ENCODE assay signal across 20 cellular contexts in the genomic region with DNA sequence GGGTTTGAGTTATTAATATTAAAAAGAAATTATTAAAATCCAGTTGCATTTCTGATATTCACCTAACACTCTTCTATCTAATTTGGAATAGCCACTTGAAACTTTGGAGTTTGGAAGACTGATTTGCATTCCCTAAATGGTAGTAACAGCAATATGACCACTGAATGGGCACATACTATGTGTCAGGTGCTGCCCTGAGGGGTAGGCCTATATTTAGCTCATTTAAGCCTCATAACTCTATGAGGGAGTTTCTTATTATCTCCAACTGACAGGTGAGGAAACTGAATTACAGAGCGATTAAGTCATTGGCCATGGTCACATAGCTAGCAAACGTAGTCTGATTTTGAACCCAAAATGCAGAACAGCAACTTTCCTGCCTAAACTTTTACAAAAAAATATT.
"Had no signal": no experiment of that assay in that cellular context is flagged by ENCODE, and none has a peak within 500 bp of the region (broad histone marks: within the 10 kb centered on the region; RNA-seq: fewer than 3 reads in every experiment).

No MANE protein-coding gene starts in this region.

- H3K4me1 ChIP-seq: body of pancreas, neural progenitor cell had no signal

- H2AFZ ChIP-seq: neural progenitor cell had no signal

- H3K27ac ChIP-seq: body of pancreas, neural progenitor cell, stomach, suprapubic skin, tibial nerve had no signal

- H3K27me3 ChIP-seq: body of pancreas, neural progenitor cell, stomach, suprapubic skin, tibial nerve had no signal

- DNase-seq: activated CD4-positive, alpha-beta T cell treated with anti-CD3 and anti-CD28 coated beads, Interleukin-2, amount 10 ng/mL, durations not matched to agents 7 days and 5 days; activated CD4-positive, CD25-positive, alpha-beta regulatory T cell treated with anti-CD3 and anti-CD28 coated beads, Interleukin-2, amount 50 U/mL, for 72 hours; activated CD8-positive, alpha-beta T cell treated with anti-CD3 and anti-CD28 coated beads, Interleukin-2, amount 10 ng/mL, durations not matched to agents 7 days and 5 days; activated gamma-delta T cell; activated naive CD4-positive, alpha-beta T cell treated with anti-CD3 and anti-CD28 coated beads, Interleukin-2, amount 50 U/mL, for 16 hours; activated naive CD8-positive, alpha-beta T cell treated with anti-CD3 and anti-CD28 coated beads, Interleukin-2, amount 50 U/mL, for 24 hours; body of pancreas; effector memory CD4-positive, alpha-beta T cell; mesenchymal stem cell; mucosa of descending colon; naive B cell; small intestine; stimulated activated CD4-positive, alpha-beta T cell treated with anti-CD3 and anti-CD28 coated beads, Interleukin-2, amount 100 ng/mL, for 24 hours; stomach; T-cell had no signal

- H3K4me2 ChIP-seq: neural progenitor cell had no signal

- H3K9ac ChIP-seq: neural progenitor cell had no signal

- H3K4me3 ChIP-seq: body of pancreas, mucosa of descending colon, neural progenitor cell, stomach, suprapubic skin, tibial nerve had no signal

- ATAC-seq: activated CD8-positive, alpha-beta T cell treated with anti-CD3 and anti-CD28 coated beads, Interleukin-2, amount 10 ng/mL, durations not matched to agents 7 days and 5 days; activated naive CD8-positive, alpha-beta T cell treated with anti-CD3 and anti-CD28 coated beads, Interleukin-2, amount 50 U/mL, for 24 hours; body of pancreas; esophagus mucosa; mucosa of descending colon; stimulated activated effector memory CD8-positive, alpha-beta T cell treated with anti-CD3 and anti-CD28 coated beads, Interleukin-12 subunit alpha, Interleukin-12 subunit beta, amount 100 ng/mL, for 72 hours; T-cell had no signal

- H3K36me3 ChIP-seq: neural progenitor cell, stomach, suprapubic skin, tibial nerve had no signal

- H3K9me3 ChIP-seq: body of pancreas, mucosa of descending colon, stomach, suprapubic skin, tibial nerve had no signal
